Comparison of ENCODE assay signal across 12 cellular contexts in genomic region chr3:148716657-148717056, GRCh38. TPM values are rescaled to one million over a fixed set of nuclear protein-coding genes. Genes with fewer than 3 reads are reported as not detected.
"Had no signal": no experiment of that assay in that cellular context is flagged by ENCODE, and none has a peak within 500 bp of the region (broad histone marks: within the 10 kb centered on the region; RNA-seq: fewer than 3 reads in every experiment).

No MANE protein-coding gene starts in this region.

- H3K4me3 ChIP-seq: cardiac muscle cell, colonic mucosa, hepatocyte, transverse colon had no signal

- H3K9me3 Mint-ChIP-seq: activated CD4-positive, alpha-beta memory T cell treated with anti-CD3 and anti-CD28 coated beads, Interleukin-2, amount 10 ng/mL, durations not matched to agents 7 days and 5 days; stimulated activated effector memory CD8-positive, alpha-beta T cell treated with anti-CD3 and anti-CD28 coated beads, Interleukin-12 subunit alpha, Interleukin-12 subunit beta, amount 100 ng/mL, for 72 hours had no signal

- H3K36me3 Mint-ChIP-seq: stimulated activated effector memory CD8-positive, alpha-beta T cell treated with anti-CD3 and anti-CD28 coated beads, Interleukin-12 subunit alpha, Interleukin-12 subunit beta, amount 100 ng/mL, for 72 hours had no signal

- H3K4me2 ChIP-seq: hepatocyte had no signal

- H3K79me2 ChIP-seq: hepatocyte had no signal

- H3K4me3 Mint-ChIP-seq: activated CD4-positive, alpha-beta memory T cell treated with anti-CD3 and anti-CD28 coated beads, Interleukin-2, amount 10 ng/mL, durations not matched to agents 7 days and 5 days; stimulated activated effector memory CD8-positive, alpha-beta T cell treated with anti-CD3 and anti-CD28 coated beads, Interleukin-12 subunit alpha, Interleukin-12 subunit beta, amount 100 ng/mL, for 72 hours had no signal

- DNase-seq: activated CD4-positive, alpha-beta memory T cell treated with anti-CD3 and anti-CD28 coated beads, Interleukin-2, amount 10 ng/mL, durations not matched to agents 7 days and 5 days; activated CD4-positive, CD25-positive, alpha-beta regulatory T cell treated with anti-CD3 and anti-CD28 coated beads, Interleukin-2, amount 50 U/mL, for 72 hours; activated CD8-positive, alpha-beta memory T cell treated with anti-CD3 and anti-CD28 coated beads, Interleukin-2, amount 50 U/mL, for 48 hours; aorta; colonic mucosa; kidney; right cardiac atrium; transverse colon had no signal

- H3K27me3 Mint-ChIP-seq: activated CD4-positive, alpha-beta memory T cell treated with anti-CD3 and anti-CD28 coated beads, Interleukin-2, amount 10 ng/mL, durations not matched to agents 7 days and 5 days had no signal

- H3K27ac Mint-ChIP-seq: activated CD4-positive, alpha-beta memory T cell treated with anti-CD3 and anti-CD28 coated beads, Interleukin-2, amount 10 ng/mL, durations not matched to agents 7 days and 5 days; stimulated activated effector memory CD8-positive, alpha-beta T cell treated with anti-CD3 and anti-CD28 coated beads, Interleukin-12 subunit alpha, Interleukin-12 subunit beta, amount 100 ng/mL, for 72 hours had no signal

- H3K27ac ChIP-seq: cardiac muscle cell, colonic mucosa, hepatocyte, transverse colon had no signal

- H3K4me1 ChIP-seq: colonic mucosa had no signal

- H3K36me3 ChIP-seq: cardiac muscle cell, colonic mucosa, transverse colon had no signal

- ATAC-seq: right cardiac atrium; stimulated activated effector memory CD8-positive, alpha-beta T cell treated with anti-CD3 and anti-CD28 coated beads, Interleukin-12 subunit alpha, Interleukin-12 subunit beta, amount 100 ng/mL, for 72 hours had no signal

- H2AFZ ChIP-seq: hepatocyte had no signal

- H3K27me3 ChIP-seq: cardiac muscle cell, colonic mucosa, hepatocyte, transverse colon had no signal

- H3K4me1 Mint-ChIP-seq: activated CD4-positive, alpha-beta memory T cell treated with anti-CD3 and anti-CD28 coated beads, Interleukin-2, amount 10 ng/mL, durations not matched to agents 7 days and 5 days; stimulated activated effector memory CD8-positive, alpha-beta T cell treated with anti-CD3 and anti-CD28 coated beads, Interleukin-12 subunit alpha, Interleukin-12 subunit beta, amount 100 ng/mL, for 72 hours had no signal

- H3K9me3 ChIP-seq: colonic mucosa, transverse colon had no signal

RNA-seq across cellular contexts. Expression of gene AGTR1, which starts 19.0 kb away (rescaled TPM):
- total RNA-seq: activated CD4-positive, alpha-beta memory T cell treated with anti-CD3 and anti-CD28 coated beads, Interleukin-2, amount 10 ng/mL, durations not matched to agents 7 days and 5 days; cardiac muscle cell; T-helper 2 cell treated with Interferon-gamma antibody and Interleukin-4, amounts not matched to agents 100 ng/mL and 5 ng/mL, for 36 hours had no signal
- polyA plus RNA-seq: cardiac muscle cell had no signal
